In the genomic region with DNA sequence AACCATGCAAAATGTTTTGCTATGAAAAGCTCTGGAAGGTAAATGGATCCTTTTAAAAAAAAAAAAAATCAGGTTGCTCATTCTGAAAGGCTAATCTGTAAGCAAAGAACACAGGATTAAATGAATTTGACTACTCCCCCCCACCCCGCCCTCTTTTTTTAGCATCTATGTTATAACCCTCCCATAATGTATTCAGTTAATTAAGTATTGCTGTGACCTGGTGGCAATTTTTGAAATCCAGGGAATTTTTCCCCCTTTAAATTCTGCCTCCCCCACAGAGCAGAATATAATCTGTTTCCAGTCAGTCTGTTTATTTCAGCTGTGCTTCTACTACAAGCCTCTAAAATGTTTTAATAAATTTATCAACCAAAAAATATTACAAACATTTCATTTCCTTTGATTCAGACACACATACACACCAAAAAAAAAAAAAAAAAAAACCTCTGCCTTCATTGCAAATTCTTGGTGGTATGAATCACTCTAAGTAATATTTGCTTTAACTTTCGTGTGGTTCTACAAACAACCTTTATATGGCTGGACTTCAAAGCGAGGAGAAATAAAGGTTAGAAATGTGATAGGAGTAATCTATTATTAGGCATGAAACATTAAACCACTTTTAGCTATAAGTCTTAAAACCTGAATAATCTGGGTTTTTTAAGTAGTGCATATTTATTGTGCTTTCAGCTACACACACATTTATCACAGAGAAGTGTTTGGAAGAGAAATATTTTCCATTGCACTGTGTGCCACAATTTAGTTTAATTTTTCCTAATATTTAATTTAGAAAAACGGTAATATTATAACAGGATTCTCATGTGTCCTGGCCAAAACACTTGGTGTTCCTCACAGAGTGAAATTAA, we compare ENCODE assay signal across 11 cellular contexts.
A peak's percentile ranks its signal among the peaks of the same experiment; 100 is the strongest.
DNase-seq lines count a peak whose midpoint lies in the region; ATAC-seq, FAIRE-seq and TF ChIP-seq lines count a peak whose summit lies in the region.
"Had no signal": no experiment of that assay in that cellular context is flagged by ENCODE, and none has a peak within 500 bp of the region (broad histone marks: within the 10 kb centered on the region; RNA-seq: fewer than 3 reads in every experiment).

No MANE protein-coding gene starts in this region.

- ATAC-seq in HG03342 (IDR thresholded peaks at IDR 0.05; ENCODE audit: unreplicated experiment) (no peak), GM19463 (IDR thresholded peaks at IDR 0.05; ENCODE audit: unreplicated experiment) (no peak), GM21381 (IDR thresholded peaks at IDR 0.05; ENCODE audit: unreplicated experiment) (no peak)

- DNase-seq in NCI-H82 (lab: John Stamatoyannopoulos, UW), result peak; percentile 36
- DNase-seq in NCI-H82 treated with DMSO at 0.1 percent for 48 hours (lab: John Stamatoyannopoulos, UW; ENCODE audit: unreplicated experiment), result no peak
- DNase-seq in adipocyte (ENCODE audit: low read depth), result peak; percentile 70
- DNase-seq in keratinocyte (ENCODE audit: low read depth, low spot score), result no peak
- no peak for DNase-seq in tibial artery
- DNase-seq: activated CD4-positive, CD25-positive, alpha-beta regulatory T cell treated with anti-CD3 and anti-CD28 coated beads, Interleukin-2, amount 50 U/mL, for 72 hours; Karpas-422 had no signal

- no peak for TF ChIP-seq CTCF in keratinocyte (optimal IDR thresholded peaks at IDR 0.05 in 1 of 3, IDR thresholded peaks at IDR 0.05 in 1 of 3, conservative IDR thresholded peaks at IDR 0.05 in 1 of 3; ENCODE audit: extremely low read depth in 1 of 3, insufficient read depth in 2 of 3, low read length in 3 of 3)
- TF ChIP-seq CTCF in tibial artery (IDR thresholded peaks at IDR 0.05), result no peak

- H3K36me3 ChIP-seq in adipocyte (ENCODE audit: control insufficient read depth, insufficient read depth, low read length, severe bottlenecking), result no peaks in the 10 kb centered on the region
- H3K36me3 ChIP-seq in keratinocyte (ENCODE audit: control insufficient read depth in 2 of 2, extremely low read depth in 1 of 2, insufficient read depth in 2 of 2, low read length in 2 of 2), result no peaks in the 10 kb centered on the region
- H3K36me3 ChIP-seq in tibial artery, result no peaks in the 10 kb centered on the region
- H3K36me3 ChIP-seq: BLaER1 had no signal

- H3K4me1 ChIP-seq in adipocyte (ENCODE audit: control insufficient read depth, insufficient read depth, low read length), result peaks cover 46% of the 10 kb centered on the region
- H3K4me1 ChIP-seq in keratinocyte (ENCODE audit: control insufficient read depth, extremely low read depth, insufficient read depth, low read length), result peaks cover 25% of the 10 kb centered on the region
- peaks cover 0 to 61% (median 28%) of the 10 kb centered on the region in 4 donors for H3K4me1 ChIP-seq in tibial artery
- H3K4me1 ChIP-seq: BLaER1 had no signal

- intact Hi-C loops in tibial artery (cut with DNase I; ENCODE audit: low total_unique reads), result no loop called here

- H3K9me3 ChIP-seq in adipocyte (ENCODE audit: control insufficient read depth, low read length), result no peaks in the 10 kb centered on the region
- H3K9me3 ChIP-seq in keratinocyte (ENCODE audit: control insufficient read depth, low read depth, low read length), result no peaks in the 10 kb centered on the region
- no peaks in the 10 kb centered on the region for H3K9me3 ChIP-seq in tibial artery
- H3K9me3 ChIP-seq: BLaER1 had no signal

- H3K27ac ChIP-seq in keratinocyte (ENCODE audit: control insufficient read depth, insufficient read depth, low read length) (peak overlapping the region; percentile 37), tibial artery (peak overlapping the region; percentile 62 to 74)
- H3K27ac ChIP-seq: BLaER1 had no signal

- peak overlapping the region; percentile 58 for H3K4me2 ChIP-seq in keratinocyte (ENCODE audit: control insufficient read depth, extremely low read depth, insufficient read depth, low read depth, low read length)
- H3K4me2 ChIP-seq: BLaER1 had no signal

- H3K9ac ChIP-seq in adipocyte (ENCODE audit: low read length), result peak overlapping the region; percentile 76
- H3K9ac ChIP-seq in keratinocyte (ENCODE audit: control insufficient read depth, extremely low read depth, insufficient read depth, low read length), result no peak overlapping the region
- H3K9ac ChIP-seq: BLaER1 had no signal

- H2AFZ ChIP-seq in keratinocyte (ENCODE audit: control insufficient read depth, low read length), result no peak overlapping the region

- peak; percentile 39 for FAIRE-seq in keratinocyte (lab: Jason Lieb, UNC)

- H4K20me1 ChIP-seq in keratinocyte (ENCODE audit: control insufficient read depth, extremely low read depth, insufficient read depth, low read length), result no peaks in the 10 kb centered on the region
- H4K20me1 ChIP-seq: BLaER1 had no signal

- dilution Hi-C loops in keratinocyte (cut with MboI; ENCODE audit: extremely low pct_ligation_motif_present, low sequenced_read_pairs), result no loop called here

- H3K4me3 ChIP-seq in adipocyte (ENCODE audit: low read length) (peak overlapping the region; percentile 62), keratinocyte (ENCODE audit: control insufficient read depth in 2 of 3, extremely low read depth in 1 of 3, insufficient read depth in 2 of 3, low read depth in 1 of 3, low read length in 3 of 3) (peak overlapping the region in 1 of 3 experiments; percentile 36), tibial artery (peak overlapping the region; percentile 8 to 19)
- H3K4me3 ChIP-seq: BLaER1 had no signal

- H3K79me2 ChIP-seq in keratinocyte (ENCODE audit: control insufficient read depth, insufficient read depth, low read length), result no peaks in the 10 kb centered on the region

- no peaks in the 10 kb centered on the region for H3K9me1 ChIP-seq in keratinocyte (ENCODE audit: control insufficient read depth, extremely low read depth, insufficient read depth, low read length)

- H3K27me3 ChIP-seq in adipocyte (replicated peaks; ENCODE audit: control insufficient read depth, insufficient read depth, low read length) (no peaks in the 10 kb centered on the region), keratinocyte (ENCODE audit: control insufficient read depth, extremely low read depth, insufficient read depth, low read length) (no peaks in the 10 kb centered on the region), tibial artery (no peaks in the 10 kb centered on the region)
- H3K27me3 ChIP-seq: BLaER1 had no signal

Comparison
In these comparisons a context has a peak if more than half of its experiments do, and no peak if none do; other contexts are left out.
1. DNase-seq: peak in NCI-H82 (single experiment) and adipocyte (single experiment); none in NCI-H82 treated with DMSO at 0.1 percent for 48 hours (single experiment), keratinocyte (single experiment) and tibial artery (0 of 2).